24 cellular contexts compared by ENCODE assay signal in the genomic region with DNA sequence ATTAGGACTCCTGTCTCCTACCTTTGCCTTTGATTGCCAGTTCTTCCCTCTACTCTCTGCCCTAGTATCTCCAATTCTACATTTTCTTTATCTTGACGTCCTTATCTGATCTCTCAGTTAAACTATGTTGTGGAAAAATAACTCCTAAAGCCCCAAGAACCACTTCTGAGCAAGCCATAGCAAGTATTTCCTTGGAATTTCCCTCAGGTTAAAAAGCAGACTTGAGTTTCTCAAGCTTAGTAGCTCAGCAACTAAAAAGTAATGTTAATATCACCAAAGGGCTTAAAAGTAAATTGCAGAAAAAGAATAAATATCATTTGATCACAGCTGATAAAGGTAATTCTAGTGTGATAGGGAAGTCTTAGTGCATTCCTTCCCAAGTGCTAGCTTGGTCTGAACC. TPM values are rescaled to one million over a fixed set of nuclear protein-coding genes. Genes with fewer than 3 reads are reported as not detected.
A peak's percentile ranks its signal among the peaks of the same experiment; 100 is the strongest.
DNase-seq lines count a peak whose midpoint lies in the region; ATAC-seq, FAIRE-seq and TF ChIP-seq lines count a peak whose summit lies in the region.
"Had no signal": no experiment of that assay in that cellular context is flagged by ENCODE, and none has a peak within 500 bp of the region (broad histone marks: within the 10 kb centered on the region; RNA-seq: fewer than 3 reads in every experiment).

No MANE protein-coding gene starts in this region.

- H3K27me3 Mint-ChIP-seq in HFFc6 (ENCODE audit: insufficient read depth): peaks cover 16% of the 10 kb centered on the region
- H3K27me3 Mint-ChIP-seq in astrocyte (ENCODE audit: low read depth, unreplicated experiment): peaks cover 2% of the 10 kb centered on the region
- no peaks in the 10 kb centered on the region for H3K27me3 Mint-ChIP-seq in naive thymus-derived CD8-positive, alpha-beta T cell

- FAIRE-seq in astrocyte (lab: Jason Lieb, UNC): no peak
- FAIRE-seq: G401.6, HepG2 had no signal

- H2AFZ ChIP-seq in astrocyte (ENCODE audit: low read depth, low read length) (no peak overlapping the region), hepatocyte (no peak overlapping the region)

- H4K20me1 ChIP-seq in astrocyte (ENCODE audit: insufficient read depth, low read length): no peaks in the 10 kb centered on the region
- H4K20me1 ChIP-seq in hepatocyte (ENCODE audit: insufficient read depth, poor library complexity, severe bottlenecking): no peaks in the 10 kb centered on the region

- DNase-seq in HFFc6 (peak; percentile 6), astrocyte (ENCODE audit: low read depth) (peak; percentile 15), hepatocyte (ENCODE audit: low spot score) (no peak), renal cortical epithelial cell (ENCODE audit: low read depth) (peak; percentile 13), left lobe of liver (ENCODE audit: low spot score) (no peak)
- no peak for DNase-seq in naive thymus-derived CD8-positive, alpha-beta T cell
- DNase-seq: AML-193, DMS 273 treated with DMSO at 0.1 percent for 48 hours, DND-41, GOT3, KBM-7, MV-4-11, NCI-H1694 treated with DMSO at 0.1 percent for 48 hours, NCI-H524, NCI-H82, PC-3, RPMI8226, SHP77 treated with DMSO at 0.1 percent for 48 hours, SK-N-SH had no signal

- no peaks in the 10 kb centered on the region for H3K79me2 ChIP-seq in astrocyte (ENCODE audit: insufficient read depth, low read length)
- no peaks in the 10 kb centered on the region for H3K79me2 ChIP-seq in hepatocyte

- WGBS in hepatocyte (ENCODE audit: low lambda C conversion rate, missing lambda C conversion rate): 15% methylated on average over 1 of the region's 1 CpG

- H3K9me3 ChIP-seq in astrocyte (ENCODE audit: insufficient read depth, low read depth, low read length) (no peaks in the 10 kb centered on the region), hepatocyte (ENCODE audit: low read depth) (no peaks in the 10 kb centered on the region)
- H3K9me3 ChIP-seq: SK-N-SH had no signal

- no peaks in the 10 kb centered on the region for H3K4me1 ChIP-seq in astrocyte (ENCODE audit: insufficient read depth, low read length)
- H3K4me1 ChIP-seq in hepatocyte (ENCODE audit: insufficient read depth): peaks cover 16% of the 10 kb centered on the region

- H3K9me2 ChIP-seq in hepatocyte (replicated peaks; ENCODE audit: insufficient read depth): no peaks in the 10 kb centered on the region
- H3K9me2 ChIP-seq: SK-N-SH had no signal

- H3K36me3 ChIP-seq in astrocyte (ENCODE audit: insufficient read depth, low read length): no peaks in the 10 kb centered on the region
- no peaks in the 10 kb centered on the region for H3K36me3 ChIP-seq in hepatocyte (replicated peaks; ENCODE audit: insufficient read depth, low read depth)

- H3K4me2 ChIP-seq in astrocyte (ENCODE audit: low read length) (no peak overlapping the region), hepatocyte (no peak overlapping the region)
- H3K4me2 ChIP-seq: SK-N-SH had no signal

- H3K4me3 ChIP-seq in astrocyte (ENCODE audit: insufficient read depth, low read depth, low read length): no peak overlapping the region
- H3K4me3 ChIP-seq in hepatocyte: no peak overlapping the region

- no peak overlapping the region for H3K9ac ChIP-seq in astrocyte (ENCODE audit: low read length)
- H3K9ac ChIP-seq: SK-N-SH had no signal

- H3K27me3 ChIP-seq in astrocyte (ENCODE audit: insufficient read depth, low read length): peaks cover 10% of the 10 kb centered on the region
- no peaks in the 10 kb centered on the region for H3K27me3 ChIP-seq in hepatocyte

- H3K9me3 Mint-ChIP-seq in HFFc6 (no peaks in the 10 kb centered on the region), astrocyte (ENCODE audit: unreplicated experiment) (no peaks in the 10 kb centered on the region)
- H3K9me3 Mint-ChIP-seq in naive thymus-derived CD8-positive, alpha-beta T cell: no peaks in the 10 kb centered on the region

- peaks cover 39% of the 10 kb centered on the region for H3K4me1 Mint-ChIP-seq in HFFc6 (ENCODE audit: low read depth)
- H3K4me1 Mint-ChIP-seq in astrocyte (ENCODE audit: low read depth, unreplicated experiment): peaks cover 14% of the 10 kb centered on the region
- H3K4me1 Mint-ChIP-seq in naive thymus-derived CD8-positive, alpha-beta T cell: peaks cover 6 to 27% (median 17%) of the 10 kb centered on the region in 4 donors

- H3K27ac Mint-ChIP-seq in HFFc6 (peak overlapping the region; percentile 8; the same call in 1 of the 2 replicates), astrocyte (ENCODE audit: unreplicated experiment) (peak overlapping the region; percentile 9)
- H3K27ac Mint-ChIP-seq in naive thymus-derived CD8-positive, alpha-beta T cell: peak overlapping the region in 1 of 10 donors; percentile 33
- H3K27ac Mint-ChIP-seq: CD14-positive monocyte had no signal

- H3K36me3 Mint-ChIP-seq in HFFc6 (ENCODE audit: low read depth) (no peaks in the 10 kb centered on the region), astrocyte (ENCODE audit: low read depth, unreplicated experiment) (no peaks in the 10 kb centered on the region)
- H3K36me3 Mint-ChIP-seq in naive thymus-derived CD8-positive, alpha-beta T cell: no peaks in the 10 kb centered on the region
- H3K36me3 Mint-ChIP-seq: CD14-positive monocyte had no signal

- POLR2A ChIA-PET in naive thymus-derived CD8-positive, alpha-beta T cell (lab: Charles Lee): no interaction called here

- H3K27ac ChIP-seq in astrocyte (ENCODE audit: low read depth, low read length) (no peak overlapping the region), hepatocyte (peak overlapping the region; percentile 89)

- H3K4me3 Mint-ChIP-seq in HFFc6 (no peak overlapping the region; the same call in 1 of the 2 replicates), astrocyte (ENCODE audit: unreplicated experiment) (peak overlapping the region; percentile 21)
- no peak overlapping the region for H3K4me3 Mint-ChIP-seq in naive thymus-derived CD8-positive, alpha-beta T cell
- H3K4me3 Mint-ChIP-seq: CD14-positive monocyte had no signal

- TF ChIP-seq CTCF in HFFc6 (IDR thresholded peaks at IDR 0.05) (no peak), astrocyte (IDR thresholded peaks at IDR 0.05; ENCODE audit: insufficient read depth, low read depth, low read length) (no peak), hepatocyte (IDR thresholded peaks at IDR 0.05; ENCODE audit: poor library complexity) (no peak)

- ATAC-seq in left lobe of liver (no peak), HG03378 (IDR thresholded peaks at IDR 0.05; ENCODE audit: unreplicated experiment) (no peak)
- ATAC-seq in naive thymus-derived CD8-positive, alpha-beta T cell: no peak
- ATAC-seq: HCT116, HepG2, PC-3 had no signal

RNA-seq across cellular contexts. Expression of a gene that starts 13.2 kb away (rescaled TPM):
- 1 to 10 TPM; 3.3 to 9.6 (median 7.5) TPM for total RNA-seq in HFFc6 (2021; fragmentation: NEBNext Ultra II Directional; extraction: Animal tissue kit (Norgen Biotek cat#: 25700))
- total RNA-seq in astrocyte (not detected in 2 replicates), hepatocyte (1.8 and 3.2 TPM in 2 replicates), renal cortical epithelial cell (not detected in 2 replicates), left lobe of liver (not detected)
- polyA plus RNA-seq in hepatocyte: 0.41 and 0.77 TPM in 2 replicates
- total RNA-seq in naive thymus-derived CD8-positive, alpha-beta T cell: not detected
- polyA plus RNA-seq in naive thymus-derived CD8-positive, alpha-beta T cell: not detected
- total RNA-seq: HepG2, PC-3 had no signal
- polyA plus RNA-seq: CD14-positive monocyte, HepG2 had no signal

Comparison
In these comparisons a context has a peak if more than half of its experiments do, and no peak if none do; other contexts are left out.
1. DNase-seq: peak in HFFc6 (single experiment), astrocyte (single experiment) and renal cortical epithelial cell (single experiment); none in hepatocyte (single experiment), left lobe of liver (single experiment) and naive thymus-derived CD8-positive, alpha-beta T cell (0 of 10).